25 cellular contexts compared by ENCODE assay signal in genomic region chr20:64159286-64159680, GRCh38. TPM values are rescaled to one million over a fixed set of nuclear protein-coding genes. Genes with fewer than 3 reads are reported as not detected.
"Had no signal": no experiment of that assay in that cellular context is flagged by ENCODE, and none has a peak within 500 bp of the region (broad histone marks: within the 10 kb centered on the region; RNA-seq: fewer than 3 reads in every experiment).

No MANE protein-coding gene starts in this region.

- H3K4me1 ChIP-seq: esophagus muscularis mucosa, gastrocnemius medialis, sigmoid colon, testis, upper lobe of left lung had no signal

- H3K9me3 ChIP-seq: esophagus muscularis mucosa, gastrocnemius medialis, sigmoid colon, testis, upper lobe of left lung had no signal

- H3K27ac ChIP-seq: brain microvascular endothelial cell, dorsolateral prefrontal cortex, esophagus muscularis mucosa, gastrocnemius medialis, sigmoid colon, testis, upper lobe of left lung had no signal

- ATAC-seq: effector memory CD8-positive, alpha-beta T cell; gastrocnemius medialis; left ventricle myocardium superior; T-helper 17 cell had no signal

- H3K4me3 ChIP-seq: dorsolateral prefrontal cortex, esophagus muscularis mucosa, gastrocnemius medialis, sigmoid colon, smooth muscle cell, testis, upper lobe of left lung had no signal

- DNase-seq: activated CD4-positive, alpha-beta T cell treated with anti-CD3 and anti-CD28 coated beads for 4 hours; activated CD4-positive, alpha-beta T cell treated with anti-CD3 and anti-CD28 coated beads, Interleukin-2, amount 50 U/mL, for 48 hours; activated CD4-positive, CD25-positive, alpha-beta regulatory T cell; activated gamma-delta T cell treated with Interleukin-2 at 50 U/mL for 16 hours; brain microvascular endothelial cell; dorsolateral prefrontal cortex; effector memory CD8-positive, alpha-beta T cell; gastrocnemius medialis; left ventricle myocardium superior; nephron progenitor cell; sigmoid colon; stimulated activated CD4-positive, alpha-beta T cell treated with anti-CD3 and anti-CD28 coated beads, Interleukin-2, amount 100 ng/mL, for 48 hours; stimulated activated naive CD4-positive, alpha-beta T cell; SW 1271; T-helper 17 cell; testis; upper lobe of left lung had no signal

- H3K27me3 ChIP-seq: testis had no signal

- H3K36me3 ChIP-seq: brain microvascular endothelial cell, esophagus muscularis mucosa, gastrocnemius medialis, sigmoid colon, upper lobe of left lung had no signal

RNA-seq across cellular contexts. Expression of gene MYT1, which starts 5.0 kb away (rescaled TPM):
- total RNA-seq: aorta, esophagus muscularis mucosa, gastrocnemius medialis, mononuclear cell, myocyte, osteocyte, T-helper 17 cell had no signal
- polyA plus RNA-seq: aorta, smooth muscle cell had no signal

RNA-seq across cellular contexts. Expression of gene NPBWR2, which starts 51.9 kb away (rescaled TPM):
- total RNA-seq: aorta, esophagus muscularis mucosa, gastrocnemius medialis, left ventricle myocardium superior, mononuclear cell, myocyte, osteocyte, progenitor cell of endocrine pancreas, sigmoid colon, smooth muscle cell, T-helper 17 cell, upper lobe of left lung had no signal
- polyA plus RNA-seq: adipose tissue, aorta, sigmoid colon, smooth muscle cell had no signal
